In the genomic region with DNA sequence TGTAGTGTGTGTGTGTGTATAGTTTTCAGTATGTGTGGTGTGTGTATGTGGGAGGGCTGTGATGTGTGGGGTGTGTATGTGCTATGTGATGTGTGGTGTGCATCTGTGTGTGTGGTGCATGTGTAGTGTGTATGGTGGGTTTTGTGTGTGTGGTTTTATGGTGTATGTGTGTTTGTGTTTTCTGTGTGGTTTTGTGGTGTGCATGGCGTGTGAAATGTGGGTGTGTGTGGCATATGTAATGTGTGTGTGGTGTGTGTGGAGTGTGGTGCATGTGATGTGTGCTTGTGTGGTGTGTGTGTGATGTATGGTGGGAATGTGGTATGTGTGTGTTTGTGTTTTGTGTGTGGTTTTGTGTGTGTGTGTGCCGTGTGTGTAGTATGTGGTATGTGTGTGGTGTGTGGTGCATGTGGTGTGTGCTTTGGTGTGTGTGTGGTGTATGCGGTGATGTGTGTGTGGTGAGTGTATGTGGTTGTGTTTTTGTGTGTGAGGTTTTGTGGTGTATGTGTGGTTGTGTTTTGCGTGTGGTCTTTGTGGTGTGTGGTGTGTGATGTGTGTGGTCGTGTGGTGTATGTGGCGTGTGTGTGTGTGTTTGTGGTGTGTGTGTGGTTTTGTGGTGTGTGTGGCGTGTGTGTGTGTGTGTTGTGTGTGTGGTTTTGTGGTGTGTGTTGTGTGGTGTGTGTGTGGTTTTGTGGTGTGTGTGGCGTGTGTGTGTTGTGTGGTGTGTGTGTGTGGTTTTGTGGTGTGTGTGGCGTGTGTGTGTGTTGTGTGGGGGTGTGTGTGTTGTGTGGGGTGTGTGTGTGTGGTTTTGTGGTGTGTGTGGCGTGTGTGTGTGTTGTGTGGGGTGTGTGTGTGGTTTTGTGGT, we compare ENCODE assay signal across 13 cellular contexts. TPM values are rescaled to one million over a fixed set of nuclear protein-coding genes. Genes with fewer than 3 reads are reported as not detected.
DNase-seq lines count a peak whose midpoint lies in the region; ATAC-seq and TF ChIP-seq lines count a peak whose summit lies in the region.
"Had no signal": no experiment of that assay in that cellular context is flagged by ENCODE, and none has a peak within 500 bp of the region (broad histone marks: within the 10 kb centered on the region; RNA-seq: fewer than 3 reads in every experiment).

No MANE protein-coding gene starts in this region.

- H2BK20ac ChIP-seq in H9 (ENCODE audit: low read depth, low read length, poor library complexity, severe bottlenecking) = no peak overlapping the region

- H3K23me2 ChIP-seq in H9 (ENCODE audit: insufficient read length, low read depth, low read length, poor library complexity, severe bottlenecking) = no peaks in the 10 kb centered on the region

- H3K4me3 ChIP-seq in HEK293 (ENCODE audit: low read depth, low read length) (no peak overlapping the region), neuronal stem cell (ENCODE audit: low read length in 2 of 2) (peak overlapping the region in 1 of 2 donors; percentile 70)
- H3K4me3 ChIP-seq: GM23248 had no signal

- no peak overlapping the region for H2BK15ac ChIP-seq in H9 (ENCODE audit: low read depth, low read length)
- no peak overlapping the region for H2BK15ac ChIP-seq in neuronal stem cell (ENCODE audit: low read length)

- H3T11ph ChIP-seq in H9 (ENCODE audit: low read length) = no peak overlapping the region

- H3K14ac ChIP-seq in H9 (ENCODE audit: insufficient read depth, low read length) (no peak overlapping the region), neuronal stem cell (ENCODE audit: low read length) (peak overlapping the region; percentile 31)

- peak; percentile 21 for DNase-seq in H9
- peak; percentile 24 for DNase-seq in chondrocyte (ENCODE audit: low spot score)
- DNase-seq in neuronal stem cell (ENCODE audit: low spot score) = no peak
- no peak for DNase-seq in SHP77 (lab: John Stamatoyannopoulos, UW)
- DNase-seq: ACHN; Caco-2; CD4-positive, alpha-beta T cell had no signal

- no peak overlapping the region for H3K56ac ChIP-seq in H9 (ENCODE audit: insufficient read length, low read depth, low read length)

- H3K4me3 Mint-ChIP-seq in H9 = no peak overlapping the region
- H3K4me3 Mint-ChIP-seq in chondrocyte (ENCODE audit: unreplicated experiment) = no peak overlapping the region
- H3K4me3 Mint-ChIP-seq: CD4-positive, alpha-beta T cell had no signal

- H3K4ac ChIP-seq in H9 (ENCODE audit: low read depth, low read length) = no peak overlapping the region
- H3K4ac ChIP-seq in neuronal stem cell (ENCODE audit: low read length) = no peak overlapping the region

- H3K27me3 Mint-ChIP-seq in H9 (ENCODE audit: low read depth) (peaks cover 10% of the 10 kb centered on the region), chondrocyte (ENCODE audit: low read depth) (peaks cover 13% of the 10 kb centered on the region)

- H3K9ac ChIP-seq in H9 (ENCODE audit: extremely low read depth, insufficient read length, low read length) = no peak overlapping the region
- H3K9ac ChIP-seq in neuronal stem cell (ENCODE audit: low read depth, low read length, poor library complexity) = no peak overlapping the region
- H3K9ac ChIP-seq: GM23248 had no signal

- H3K36me3 ChIP-seq in HEK293 (ENCODE audit: control insufficient read depth in 2 of 2, insufficient read depth in 1 of 2, low read length in 2 of 2) (no peaks in the 10 kb centered on the region), neuronal stem cell (replicated peaks in 1 of 2; ENCODE audit: control insufficient read depth in 2 of 2, insufficient read depth in 2 of 2, low read length in 2 of 2) (peaks cover 0 to 2% of the 10 kb centered on the region in 2 donors)

- no peaks in the 10 kb centered on the region for H3K79me1 ChIP-seq in H9 (ENCODE audit: insufficient read depth, low read depth, low read length, poor library complexity, severe bottlenecking)
- peaks cover 3% of the 10 kb centered on the region for H3K79me1 ChIP-seq in neuronal stem cell (ENCODE audit: low read depth, low read length)

- 100% methylated on average over 8 of the region's 10 CpGs for WGBS in H9 (ENCODE audit: extremely low coverage, insufficient read length, low lambda C conversion rate)
- 100% methylated on average over 10 of the region's 10 CpGs; no CpG with 5 or more reads in 1 of the 2 donors for WGBS in neuronal stem cell (ENCODE audit: extremely low coverage in 2 of 2, insufficient read length in 2 of 2, insufficient replicate concordance in 1 of 2), 2 donors

- H3K27ac ChIP-seq in H9 (ENCODE audit: insufficient read length, low read depth, low read length) = no peak overlapping the region
- H3K27ac ChIP-seq in HEK293 (ENCODE audit: extremely low read depth, low read depth, low read length) = no peak overlapping the region
- H3K27ac ChIP-seq in neuronal stem cell (replicated peaks; ENCODE audit: low read length) = no peak overlapping the region
- H3K27ac ChIP-seq: C4-2B, GM23248 had no signal

- H3K9me3 ChIP-seq in H9 (ENCODE audit: control insufficient read depth, low read depth, low read length) = no peaks in the 10 kb centered on the region
- H3K9me3 ChIP-seq in HEK293 (ENCODE audit: control insufficient read depth, insufficient read depth, low read depth, low read length) = no peaks in the 10 kb centered on the region
- peaks cover 6 to 18% of the 10 kb centered on the region in 2 donors for H3K9me3 ChIP-seq in neuronal stem cell (replicated peaks in 1 of 2; ENCODE audit: control insufficient read depth in 2 of 2, insufficient read depth in 1 of 2, low read depth in 1 of 2, low read length in 2 of 2)
- H3K9me3 ChIP-seq: Caco-2 had no signal

- H2BK120ac ChIP-seq in H9 (ENCODE audit: low read depth, low read length, poor library complexity, severe bottlenecking) = no peak overlapping the region
- H2BK120ac ChIP-seq in neuronal stem cell (ENCODE audit: low read depth, low read length) = no peak overlapping the region

- H2BK12ac ChIP-seq in H9 (ENCODE audit: insufficient read length, low read depth, low read length) (no peak overlapping the region), neuronal stem cell (ENCODE audit: low read length) (no peak overlapping the region)

- H3K79me2 ChIP-seq in H9 (ENCODE audit: insufficient read depth, low read length) = no peaks in the 10 kb centered on the region

- no peak overlapping the region for H2AK5ac ChIP-seq in H9 (ENCODE audit: insufficient read length, low read length)
- no peak overlapping the region for H2AK5ac ChIP-seq in neuronal stem cell (ENCODE audit: low read depth, low read length)

- H3K4me2 ChIP-seq in H9 (ENCODE audit: insufficient read depth, insufficient read length, low read length) = no peak overlapping the region
- H3K4me2 ChIP-seq in neuronal stem cell (ENCODE audit: insufficient read depth, low read length, poor library complexity, severe bottlenecking) = no peak overlapping the region

- H3K36me3 Mint-ChIP-seq in H9 (ENCODE audit: insufficient read depth in 1 of 3, low read depth in 3 of 3) = peaks cover 0 to 5% (median 0%) of the 10 kb centered on the region in 3 experiments; a peak in 2 of 7 replicates
- no peaks in the 10 kb centered on the region for H3K36me3 Mint-ChIP-seq in chondrocyte (ENCODE audit: low read depth)

- no peak overlapping the region for H4K5ac ChIP-seq in H9 (ENCODE audit: insufficient read length, low read depth, low read length)

- no peak overlapping the region for H4K91ac ChIP-seq in H9 (ENCODE audit: insufficient read length, low read depth, low read length)
- H4K91ac ChIP-seq in neuronal stem cell (ENCODE audit: low read depth, low read length, poor library complexity) = no peak overlapping the region

- no peak overlapping the region for H3K27ac Mint-ChIP-seq in H9
- H3K27ac Mint-ChIP-seq in chondrocyte (ENCODE audit: unreplicated experiment) = no peak overlapping the region
- H3K27ac Mint-ChIP-seq: CD4-positive, alpha-beta T cell had no signal

- H3K18ac ChIP-seq in H9 (ENCODE audit: insufficient read length, low read depth, low read length) (no peak overlapping the region), neuronal stem cell (ENCODE audit: low read length) (no peak overlapping the region)

- no peak overlapping the region for H2BK5ac ChIP-seq in H9 (ENCODE audit: insufficient read length, low read length)
- no peak overlapping the region for H2BK5ac ChIP-seq in neuronal stem cell (ENCODE audit: low read length)

- no peaks in the 10 kb centered on the region for H3K27me3 ChIP-seq in H9 (ENCODE audit: insufficient read depth, low read length)
- H3K27me3 ChIP-seq in neuronal stem cell (ENCODE audit: control insufficient read depth in 3 of 3, insufficient read depth in 3 of 3, low read depth in 1 of 3, low read length in 3 of 3) = peaks cover 0 to 4% (median 3%) of the 10 kb centered on the region in 3 experiments

- H3K9me3 Mint-ChIP-seq in H9 (peaks cover 15 to 20% of the 10 kb centered on the region in 2 experiments), chondrocyte (ENCODE audit: low read depth) (peaks cover 5% of the 10 kb centered on the region)
- H3K9me3 Mint-ChIP-seq: CD4-positive, alpha-beta T cell had no signal

- ATAC-seq in GM21390 (IDR thresholded peaks at IDR 0.05; ENCODE audit: unreplicated experiment) = no peak
- no peak for ATAC-seq in GM19452 (IDR thresholded peaks at IDR 0.05; ENCODE audit: unreplicated experiment)
- ATAC-seq: HCT116 had no signal

- peaks cover 2% of the 10 kb centered on the region for H4K20me1 ChIP-seq in H9 (ENCODE audit: control insufficient read depth, insufficient read depth, insufficient read length)

- TF ChIP-seq CTCF in H9 (conservative IDR thresholded peaks at IDR 0.05) (no peak), HEK293 (tag by site-specific recombination; IDR thresholded peaks at IDR 0.05) (no peak), chondrocyte (IDR thresholded peaks at IDR 0.05) (no peak)

- H3K23ac ChIP-seq in H9 (ENCODE audit: insufficient read length, low read depth, low read length) (no peak overlapping the region), neuronal stem cell (ENCODE audit: low read depth, low read length, poor library complexity) (peak overlapping the region; percentile 68)

- H3K4me1 Mint-ChIP-seq in H9 = peaks cover 0 to 2% of the 10 kb centered on the region in 2 experiments; a peak in 2 of 4 replicates
- H3K4me1 Mint-ChIP-seq in chondrocyte (ENCODE audit: low read depth) = peaks cover 3% of the 10 kb centered on the region

- no peak overlapping the region for H4K8ac ChIP-seq in H9 (replicated peaks; ENCODE audit: insufficient read length, low read depth, low read length)
- H4K8ac ChIP-seq in neuronal stem cell (ENCODE audit: low read depth, low read length) = peak overlapping the region; percentile 48

- CTCF ChIA-PET in HEK293 (lab: Yijun Ruan, JAX) = no interaction called here

- H2AFZ ChIP-seq in H9 (ENCODE audit: low read length) (no peak overlapping the region), neuronal stem cell (ENCODE audit: low read length) (no peak overlapping the region)
- H2AFZ ChIP-seq: GM23248 had no signal

- H3K4me1 ChIP-seq in H9 (ENCODE audit: insufficient read depth, low read length) (no peaks in the 10 kb centered on the region), HEK293 (ENCODE audit: control insufficient read depth, insufficient read depth, low read length) (no peaks in the 10 kb centered on the region), neuronal stem cell (ENCODE audit: control insufficient read depth in 2 of 2, insufficient read depth in 1 of 2, low read depth in 1 of 2, low read length in 2 of 2) (peaks cover 0 to 2% of the 10 kb centered on the region in 2 donors)
- H3K4me1 ChIP-seq: Caco-2 had no signal

- POLR2A ChIA-PET in HEK293 (lab: Yijun Ruan, JAX) = no interaction called here

RNA-seq across cellular contexts. Expression of gene PPP2R2D, which starts 18.0 kb away (rescaled TPM):
- 33.8 and 35.1 TPM in 2 replicates for total RNA-seq in H9 (2021)
- total RNA-seq in chondrocyte = 24.3 to 27.5 TPM (median 25.1 TPM) in 3 replicates
- 26.3 TPM for polyA plus RNA-seq in neuronal stem cell (2013, experiment 1 of 2)
- polyA plus RNA-seq in neuronal stem cell (2013, experiment 2 of 2) = 26.5 TPM

Comparison
In these comparisons a context has a peak if more than half of its experiments do, and no peak if none do; other contexts are left out.
1. DNase-seq: peak in H9 (single experiment) and chondrocyte (single experiment); none in neuronal stem cell (single experiment) and SHP77 (0 of 2).